ENCODE assay signal across 1 cellular context in the genomic region with DNA sequence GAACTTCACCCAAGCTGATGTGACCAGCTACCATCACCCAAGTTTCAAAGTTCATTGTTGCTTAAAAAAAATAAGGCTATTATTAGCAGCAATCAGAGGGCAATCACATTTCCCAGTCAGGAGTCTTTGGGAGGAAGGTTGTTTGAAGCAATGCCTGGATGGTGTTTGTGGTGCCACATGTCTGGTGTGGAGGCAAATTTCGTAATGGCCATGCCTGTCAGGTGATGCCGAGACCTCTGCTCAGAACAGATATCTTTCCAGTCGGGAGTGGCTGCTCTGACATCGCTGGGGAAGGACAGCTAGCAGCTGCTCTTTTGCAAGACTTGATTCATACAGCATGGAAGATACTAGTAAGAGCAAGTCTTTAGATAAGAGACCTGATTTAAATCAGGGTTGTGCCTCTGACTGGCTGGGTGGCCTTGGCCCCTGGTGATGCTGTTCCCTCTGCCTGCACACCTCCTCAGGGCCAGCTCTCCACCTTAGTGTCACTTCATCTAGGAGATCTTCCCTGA.
TF ChIP-seq lines count a peak whose summit lies in the region.

No MANE protein-coding gene starts in this region.

TF ChIP-seq in K562, 482 proteins besides CTCF, POLR2A, EP300 and RAD21 (continued from another document and continues in another):
- TF ChIP-seq MAFF (IDR thresholded peaks at IDR 0.05; ENCODE audit: low read length) (no peak), ZHX1 (conservative IDR thresholded peaks at IDR 0.05; ENCODE audit: low read length) (no peak), CTBP1 (IDR thresholded peaks at IDR 0.05; ENCODE audit: borderline replicate concordance) (peak; percentile 73; the same call in 1 of the 2 replicates), RB1 (IDR thresholded peaks at IDR 0.05; ENCODE audit: low read depth) (no peak), DMBX1 (CRISPR knock-in tag; IDR thresholded peaks at IDR 0.05; ENCODE audit: borderline replicate concordance) (peak; percentile 53; the same call in 1 of the 2 replicates), FOSL1 (tag; conservative IDR thresholded peaks at IDR 0.05) (peak; percentile 74), MYC (IDR thresholded peaks at IDR 0.05; ENCODE audit: low read depth, low read length) (peak; percentile 34; the same call in 1 of the 2 replicates), MYC (CRISPR knock-in tag; IDR thresholded peaks at IDR 0.05; ENCODE audit: borderline replicate concordance, low read depth) (no peak), CCNT2 (IDR thresholded peaks at IDR 0.05; ENCODE audit: borderline replicate concordance, extremely low read depth, insufficient read length, low read depth, low read length) (peak; percentile 26), ARID1B (IDR thresholded peaks at IDR 0.05) (peak; percentile 71), MAZ (CRISPR knock-in tag; conservative IDR thresholded peaks at IDR 0.05 in 1 of 2, IDR thresholded peaks at IDR 0.05 in 1 of 2) (no peak), GTF2E2 (tag; IDR thresholded peaks at IDR 0.05) (no peak), CEBPG (CRISPR knock-in tag; IDR thresholded peaks at IDR 0.05) (no peak), CEBPG (tag; conservative IDR thresholded peaks at IDR 0.05 in 1 of 2, IDR thresholded peaks at IDR 0.05 in 1 of 2) (peak; percentile 57 to 83), BHLHE40 (IDR thresholded peaks at IDR 0.05; ENCODE audit: low read length) (peak; percentile 79), E2F6 (IDR thresholded peaks at IDR 0.05; ENCODE audit: borderline replicate concordance in 1 of 2, extremely low read depth in 1 of 2, insufficient read depth in 1 of 2, insufficient read length in 1 of 2, low read depth in 1 of 2, low read length in 1 of 2, poor library complexity in 1 of 2, severe bottlenecking in 1 of 2) (peak in 1 of 2 experiments; percentile 25), TRIM24 (IDR thresholded peaks at IDR 0.05) (peak; percentile 53 to 76), NCOA4 (IDR thresholded peaks at IDR 0.05; ENCODE audit: partially characterized antibody) (no peak), NCOR1 (IDR thresholded peaks at IDR 0.05) (peak; percentile 62), UBTF (IDR thresholded peaks at IDR 0.05; ENCODE audit: borderline replicate concordance in 1 of 2, low read depth in 2 of 2, low read length in 2 of 2) (no peak), FOXJ2 (tag; IDR thresholded peaks at IDR 0.05) (no peak), ZNF584 (CRISPR knock-in tag; IDR thresholded peaks at IDR 0.05; ENCODE audit: low read depth) (no peak), NR2C2 (CRISPR knock-in tag; IDR thresholded peaks at IDR 0.05) (no peak), NR2C2 (tag; IDR thresholded peaks at IDR 0.05) (peak; percentile 19; the same call in 1 of the 2 replicates), USF2 (CRISPR knock-in tag; IDR thresholded peaks at IDR 0.05) (peak; percentile 33; the same call in 1 of the 2 replicates), HDAC2 (IDR thresholded peaks at IDR 0.05) (peak; percentile 80), PKNOX1 (IDR thresholded peaks at IDR 0.05) (peak; percentile 63), PBX2 (CRISPR knock-in tag; IDR thresholded peaks at IDR 0.05; ENCODE audit: low read depth) (no peak), PBX2 (tag; conservative IDR thresholded peaks at IDR 0.05; ENCODE audit: low read depth) (0 out of 2 replicates have a peak, but pooled peaks have one; percentile 31)
- TF ChIP-seq, protein P1, sequence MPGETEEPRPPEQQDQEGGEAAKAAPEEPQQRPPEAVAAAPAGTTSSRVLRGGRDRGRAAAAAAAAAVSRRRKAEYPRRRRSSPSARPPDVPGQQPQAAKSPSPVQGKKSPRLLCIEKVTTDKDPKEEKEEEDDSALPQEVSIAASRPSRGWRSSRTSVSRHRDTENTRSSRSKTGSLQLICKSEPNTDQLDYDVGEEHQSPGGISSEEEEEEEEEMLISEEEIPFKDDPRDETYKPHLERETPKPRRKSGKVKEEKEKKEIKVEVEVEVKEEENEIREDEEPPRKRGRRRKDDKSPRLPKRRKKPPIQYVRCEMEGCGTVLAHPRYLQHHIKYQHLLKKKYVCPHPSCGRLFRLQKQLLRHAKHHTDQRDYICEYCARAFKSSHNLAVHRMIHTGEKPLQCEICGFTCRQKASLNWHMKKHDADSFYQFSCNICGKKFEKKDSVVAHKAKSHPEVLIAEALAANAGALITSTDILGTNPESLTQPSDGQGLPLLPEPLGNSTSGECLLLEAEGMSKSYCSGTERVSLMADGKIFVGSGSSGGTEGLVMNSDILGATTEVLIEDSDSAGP (CRISPR knock-in tag; IDR thresholded peaks at IDR 0.05), result no peak
- TF ChIP-seq, protein P2, sequence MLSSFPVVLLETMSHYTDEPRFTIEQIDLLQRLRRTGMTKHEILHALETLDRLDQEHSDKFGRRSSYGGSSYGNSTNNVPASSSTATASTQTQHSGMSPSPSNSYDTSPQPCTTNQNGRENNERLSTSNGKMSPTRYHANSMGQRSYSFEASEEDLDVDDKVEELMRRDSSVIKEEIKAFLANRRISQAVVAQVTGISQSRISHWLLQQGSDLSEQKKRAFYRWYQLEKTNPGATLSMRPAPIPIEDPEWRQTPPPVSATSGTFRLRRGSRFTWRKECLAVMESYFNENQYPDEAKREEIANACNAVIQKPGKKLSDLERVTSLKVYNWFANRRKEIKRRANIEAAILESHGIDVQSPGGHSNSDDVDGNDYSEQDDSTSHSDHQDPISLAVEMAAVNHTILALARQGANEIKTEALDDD (IDR thresholded peaks at IDR 0.05), result peak; percentile 45; the same call in 1 of the 2 replicates
- TF ChIP-seq, protein P3, sequence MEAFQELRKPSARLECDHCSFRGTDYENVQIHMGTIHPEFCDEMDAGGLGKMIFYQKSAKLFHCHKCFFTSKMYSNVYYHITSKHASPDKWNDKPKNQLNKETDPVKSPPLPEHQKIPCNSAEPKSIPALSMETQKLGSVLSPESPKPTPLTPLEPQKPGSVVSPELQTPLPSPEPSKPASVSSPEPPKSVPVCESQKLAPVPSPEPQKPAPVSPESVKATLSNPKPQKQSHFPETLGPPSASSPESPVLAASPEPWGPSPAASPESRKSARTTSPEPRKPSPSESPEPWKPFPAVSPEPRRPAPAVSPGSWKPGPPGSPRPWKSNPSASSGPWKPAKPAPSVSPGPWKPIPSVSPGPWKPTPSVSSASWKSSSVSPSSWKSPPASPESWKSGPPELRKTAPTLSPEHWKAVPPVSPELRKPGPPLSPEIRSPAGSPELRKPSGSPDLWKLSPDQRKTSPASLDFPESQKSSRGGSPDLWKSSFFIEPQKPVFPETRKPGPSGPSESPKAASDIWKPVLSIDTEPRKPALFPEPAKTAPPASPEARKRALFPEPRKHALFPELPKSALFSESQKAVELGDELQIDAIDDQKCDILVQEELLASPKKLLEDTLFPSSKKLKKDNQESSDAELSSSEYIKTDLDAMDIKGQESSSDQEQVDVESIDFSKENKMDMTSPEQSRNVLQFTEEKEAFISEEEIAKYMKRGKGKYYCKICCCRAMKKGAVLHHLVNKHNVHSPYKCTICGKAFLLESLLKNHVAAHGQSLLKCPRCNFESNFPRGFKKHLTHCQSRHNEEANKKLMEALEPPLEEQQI (IDR thresholded peaks at IDR 0.05), result no peak
- TF ChIP-seq, protein P4, sequence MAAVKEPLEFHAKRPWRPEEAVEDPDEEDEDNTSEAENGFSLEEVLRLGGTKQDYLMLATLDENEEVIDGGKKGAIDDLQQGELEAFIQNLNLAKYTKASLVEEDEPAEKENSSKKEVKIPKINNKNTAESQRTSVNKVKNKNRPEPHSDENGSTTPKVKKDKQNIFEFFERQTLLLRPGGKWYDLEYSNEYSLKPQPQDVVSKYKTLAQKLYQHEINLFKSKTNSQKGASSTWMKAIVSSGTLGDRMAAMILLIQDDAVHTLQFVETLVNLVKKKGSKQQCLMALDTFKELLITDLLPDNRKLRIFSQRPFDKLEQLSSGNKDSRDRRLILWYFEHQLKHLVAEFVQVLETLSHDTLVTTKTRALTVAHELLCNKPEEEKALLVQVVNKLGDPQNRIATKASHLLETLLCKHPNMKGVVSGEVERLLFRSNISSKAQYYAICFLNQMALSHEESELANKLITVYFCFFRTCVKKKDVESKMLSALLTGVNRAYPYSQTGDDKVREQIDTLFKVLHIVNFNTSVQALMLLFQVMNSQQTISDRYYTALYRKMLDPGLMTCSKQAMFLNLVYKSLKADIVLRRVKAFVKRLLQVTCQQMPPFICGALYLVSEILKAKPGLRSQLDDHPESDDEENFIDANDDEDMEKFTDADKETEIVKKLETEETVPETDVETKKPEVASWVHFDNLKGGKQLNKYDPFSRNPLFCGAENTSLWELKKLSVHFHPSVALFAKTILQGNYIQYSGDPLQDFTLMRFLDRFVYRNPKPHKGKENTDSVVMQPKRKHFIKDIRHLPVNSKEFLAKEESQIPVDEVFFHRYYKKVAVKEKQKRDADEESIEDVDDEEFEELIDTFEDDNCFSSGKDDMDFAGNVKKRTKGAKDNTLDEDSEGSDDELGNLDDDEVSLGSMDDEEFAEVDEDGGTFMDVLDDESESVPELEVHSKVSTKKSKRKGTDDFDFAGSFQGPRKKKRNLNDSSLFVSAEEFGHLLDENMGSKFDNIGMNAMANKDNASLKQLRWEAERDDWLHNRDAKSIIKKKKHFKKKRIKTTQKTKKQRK (IDR thresholded peaks at IDR 0.05; ENCODE audit: borderline replicate concordance, low read depth, low read length), result no peak
